8 cellular contexts compared by ENCODE assay signal in the genomic region with DNA sequence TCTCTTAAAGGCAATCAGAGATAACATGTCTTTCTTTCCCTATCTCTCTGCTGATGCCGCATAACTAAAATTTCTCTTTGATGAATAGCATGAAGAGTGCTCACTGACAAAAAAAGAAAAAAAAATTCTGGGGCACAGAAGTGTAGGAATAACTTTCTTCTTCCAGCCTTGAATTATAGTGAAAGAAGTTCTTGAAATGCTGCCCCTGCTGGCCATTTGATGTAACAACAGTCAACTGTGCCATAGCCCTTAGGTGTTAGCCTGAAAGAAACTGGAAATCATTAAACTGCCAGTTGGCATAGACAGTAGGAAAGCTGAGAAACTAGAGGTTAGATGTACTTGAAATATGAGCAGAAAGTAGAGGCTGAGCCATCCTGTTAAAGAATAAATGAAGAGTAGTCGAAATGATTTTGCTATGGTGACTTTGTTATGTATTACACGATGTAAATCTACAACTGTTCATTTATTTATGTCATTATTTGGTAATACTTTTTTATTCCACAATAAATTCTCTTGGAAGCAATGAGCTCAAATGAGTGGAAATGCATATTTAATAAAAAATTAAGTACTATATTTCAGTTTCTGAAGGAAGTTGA. TPM values are rescaled to one million over a fixed set of nuclear protein-coding genes. Genes with fewer than 3 reads are reported as not detected.
DNase-seq lines count a peak whose midpoint lies in the region; ATAC-seq and TF ChIP-seq lines count a peak whose summit lies in the region.

No MANE protein-coding gene starts in this region.

- no peaks in the 10 kb centered on the region for H3K79me2 ChIP-seq in DND-41 (ENCODE audit: insufficient read depth, low read length)

- H3K9ac ChIP-seq in DND-41 (ENCODE audit: low read depth, low read length) (no peak overlapping the region), colonic mucosa (ENCODE audit: low read depth in 2 of 2, low read length in 2 of 2) (no peak overlapping the region)

- H3K4me2 ChIP-seq in DND-41 (ENCODE audit: insufficient read depth, low read length): no peak overlapping the region

- H2AFZ ChIP-seq in DND-41 (ENCODE audit: low read depth, low read length): no peak overlapping the region

- H3K27ac ChIP-seq in DND-41 (ENCODE audit: low read length) (no peak overlapping the region), RWPE2 (ENCODE audit: poor library complexity, severe bottlenecking) (no peak overlapping the region), colonic mucosa (no peak overlapping the region), vagina (no peak overlapping the region)

- TF ChIP-seq CTCF in DND-41 (IDR thresholded peaks at IDR 0.05; ENCODE audit: borderline replicate concordance, extremely low read depth, low read length, poor library complexity, severe bottlenecking) (peak; percentile 85), RWPE2 (IDR thresholded peaks at IDR 0.05; ENCODE audit: poor library complexity, severe bottlenecking) (peak; percentile 83), colonic mucosa (IDR thresholded peaks at IDR 0.05) (peak; percentile 80), vagina (IDR thresholded peaks at IDR 0.05) (peak; percentile 43 to 58 (median 58))

- H3K36me3 ChIP-seq in DND-41 (ENCODE audit: insufficient read depth, low read length) (no peaks in the 10 kb centered on the region), RWPE2 (ENCODE audit: low read depth) (no peaks in the 10 kb centered on the region), colonic mucosa (no peaks in the 10 kb centered on the region), vagina (no peaks in the 10 kb centered on the region)

- no peaks in the 10 kb centered on the region for H3K9me3 ChIP-seq in DND-41 (ENCODE audit: insufficient read depth, low read length, severe bottlenecking)
- H3K9me3 ChIP-seq in RWPE2 (ENCODE audit: severe bottlenecking): no peaks in the 10 kb centered on the region
- H3K9me3 ChIP-seq in colonic mucosa: no peaks in the 10 kb centered on the region
- no peaks in the 10 kb centered on the region for H3K9me3 ChIP-seq in vagina

- DNase-seq in DND-41 (peak; percentile 38), H4 (ENCODE audit: low spot score) (peak; percentile 14), RWPE2 (ENCODE audit: low spot score) (no peak), colonic mucosa (peak; percentile 55), medulla oblongata (ENCODE audit: extremely low spot score) (peak; percentile 65), vagina (ENCODE audit: extremely low spot score in 2 of 2) (no peak), NCI-H2029 (lab: John Stamatoyannopoulos, UW) (no peak)

- H3K27me3 ChIP-seq in DND-41 (ENCODE audit: insufficient read depth, low read length, poor library complexity): no peaks in the 10 kb centered on the region
- no peaks in the 10 kb centered on the region for H3K27me3 ChIP-seq in RWPE2 (ENCODE audit: insufficient read depth, poor library complexity, severe bottlenecking)
- no peaks in the 10 kb centered on the region for H3K27me3 ChIP-seq in colonic mucosa
- no peaks in the 10 kb centered on the region for H3K27me3 ChIP-seq in vagina

- H4K20me1 ChIP-seq in DND-41 (ENCODE audit: insufficient read depth, low read length): no peaks in the 10 kb centered on the region

- H3K4me1 ChIP-seq in DND-41 (ENCODE audit: insufficient read depth, low read length) (no peaks in the 10 kb centered on the region), RWPE2 (ENCODE audit: insufficient read depth, poor library complexity, severe bottlenecking) (no peaks in the 10 kb centered on the region), colonic mucosa (no peaks in the 10 kb centered on the region), vagina (no peaks in the 10 kb centered on the region)

- TF ChIP-seq POLR2A in vagina (IDR thresholded peaks at IDR 0.05): no peak

- ATAC-seq in DND-41 (ENCODE audit: insufficient read depth, low read depth) (peak; percentile 71; the same call in 2 of the 3 replicates), RWPE2 (ENCODE audit: low read depth) (peak; percentile 42; the same call in 1 of the 3 replicates), HG03135 (IDR thresholded peaks at IDR 0.05; ENCODE audit: unreplicated experiment) (no peak)

- H3K4me3 ChIP-seq in DND-41 (ENCODE audit: low read depth in 1 of 2, low read length in 2 of 2): no peak overlapping the region
- no peak overlapping the region for H3K4me3 ChIP-seq in RWPE2 (ENCODE audit: severe bottlenecking)
- H3K4me3 ChIP-seq in colonic mucosa: no peak overlapping the region
- no peak overlapping the region for H3K4me3 ChIP-seq in vagina

- intact Hi-C loops in colonic mucosa (cut with DNase I) (no loop called here), vagina (cut with DNase I) (no loop called here)

RNA-seq across cellular contexts. Expression of a gene that starts 48.3 kb away (rescaled TPM):
- 12.1 and 14.8 TPM in 2 replicates for total RNA-seq in H4 (2014; rRNA removed; shearing (Covaris generic))
- total RNA-seq in colonic mucosa (10 to 100 TPM; 50.9 to 65.8 TPM), vagina (8.6 TPM)

Comparison
In these comparisons a context has a peak if more than half of its experiments do, and no peak if none do; other contexts are left out.
1. DNase-seq: peak in DND-41 (single experiment), H4 (single experiment), colonic mucosa (single experiment) and medulla oblongata (single experiment); none in RWPE2 (single experiment), vagina (0 of 2) and NCI-H2029 (single experiment).
2. Peak in every context shown above with its lines, with median percentiles within 50 percentile points of each other: CTCF ChIP-seq.